In the genomic region with DNA sequence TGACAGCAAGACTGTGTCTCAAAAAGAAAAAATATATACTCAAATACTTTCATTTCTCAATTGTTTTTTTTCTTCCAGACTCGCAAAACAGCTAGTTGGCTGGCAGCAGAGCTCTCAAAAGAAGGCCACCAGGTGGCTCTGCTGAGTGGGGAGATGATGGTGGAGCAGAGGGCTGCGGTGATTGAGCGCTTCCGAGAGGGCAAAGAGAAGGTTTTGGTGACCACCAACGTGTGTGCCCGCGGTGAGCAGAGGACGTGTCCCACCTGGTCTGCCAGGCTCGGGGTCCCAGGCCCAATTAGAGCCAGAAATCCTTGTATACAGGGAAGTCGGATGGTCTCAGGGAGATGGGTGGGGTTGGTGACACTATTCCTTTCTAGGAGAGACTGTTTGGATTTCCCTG, we compare ENCODE assay signal across 8 cellular contexts. TPM values are rescaled to one million over a fixed set of nuclear protein-coding genes. Genes with fewer than 3 reads are reported as not detected.
A peak's percentile ranks its signal among the peaks of the same experiment; 100 is the strongest.
DNase-seq lines count a peak whose midpoint lies in the region; FAIRE-seq and TF ChIP-seq lines count a peak whose summit lies in the region.
"Not testable (repeated sequence)": the region's sequence is repeated elsewhere in the genome, so short reads cannot be mapped to it uniquely, and the experiment has no call there.

No MANE protein-coding gene starts in this region.

- H3K4me1 ChIP-seq in MM.1S (ENCODE audit: low read length); kidney (ENCODE audit: control insufficient read depth in 1 of 2, insufficient read depth in 1 of 2, low read depth in 1 of 2, low read length in 2 of 2); vagina: not testable (repeated sequence)

- not testable (repeated sequence) for H3K27me3 Mint-ChIP-seq in activated naive CD4-positive, alpha-beta T cell treated with anti-CD3 and anti-CD28 coated beads, Interleukin-2, amount 50 U/mL, for 24 hours; endothelial cell (ENCODE audit: unreplicated experiment); progenitor cell of endocrine pancreas

- H3K4me3 Mint-ChIP-seq in activated naive CD4-positive, alpha-beta T cell treated with anti-CD3 and anti-CD28 coated beads, Interleukin-2, amount 50 U/mL, for 24 hours, result peak overlapping the region; percentile 3
- not testable (repeated sequence) for H3K4me3 Mint-ChIP-seq in endothelial cell (ENCODE audit: unreplicated experiment); progenitor cell of endocrine pancreas (ENCODE audit: low read depth)

- not testable (repeated sequence) for H2AFZ ChIP-seq in MM.1S (ENCODE audit: low read length)

- not testable (repeated sequence) for H3K4me3 ChIP-seq in MM.1S (ENCODE audit: low read length); WI38 (ENCODE audit: low read depth, low read length); kidney (ENCODE audit: low read length in 2 of 2); vagina

- not testable (repeated sequence) for TF ChIP-seq POLR2A in vagina (IDR thresholded peaks at IDR 0.05)

- H3K4me1 Mint-ChIP-seq in activated naive CD4-positive, alpha-beta T cell treated with anti-CD3 and anti-CD28 coated beads, Interleukin-2, amount 50 U/mL, for 24 hours; endothelial cell (ENCODE audit: unreplicated experiment); progenitor cell of endocrine pancreas (ENCODE audit: low read depth): not testable (repeated sequence)

- peak; percentile 84 for FAIRE-seq in G401.6 (lab: Jason Lieb, UNC)
- not testable (repeated sequence) for FAIRE-seq in kidney (lab: Jason Lieb, UNC)

- not testable (repeated sequence) for H3K9me2 ChIP-seq in MM.1S (replicated peaks; ENCODE audit: insufficient read depth, low read length)

- TF ChIP-seq CTCF in MM.1S (IDR thresholded peaks at IDR 0.05; ENCODE audit: low read length) (peak; percentile 69), WI38 (IDR thresholded peaks at IDR 0.05; ENCODE audit: low read depth, low read length) (peak; percentile 49), endothelial cell (IDR thresholded peaks at IDR 0.05; ENCODE audit: unreplicated experiment) (peak; percentile 25), kidney (IDR thresholded peaks at IDR 0.05; ENCODE audit: borderline replicate concordance, extremely low read depth, insufficient read depth) (peak; percentile 38), progenitor cell of endocrine pancreas (IDR thresholded peaks at IDR 0.05; ENCODE audit: unreplicated experiment) (peak; percentile 65), vagina (IDR thresholded peaks at IDR 0.05) (peak in 2 of 3 experiments; percentile 56 to 59)

- intact Hi-C loops in kidney (cut with DNase I), result not testable (repeated sequence)
- intact Hi-C loops in vagina (cut with DNase I), result loop anchor here (10.0 kb wide), 1 partner anchor 275 kb away; the partner anchor contains the start of gene IL34

- not testable (repeated sequence) for H3K27ac Mint-ChIP-seq in activated naive CD4-positive, alpha-beta T cell treated with anti-CD3 and anti-CD28 coated beads, Interleukin-2, amount 50 U/mL, for 24 hours; endothelial cell (ENCODE audit: unreplicated experiment); progenitor cell of endocrine pancreas

- not testable (repeated sequence) for H3K79me2 ChIP-seq in MM.1S (ENCODE audit: low read length)

- not testable (repeated sequence) for H3K27me3 ChIP-seq in MM.1S (replicated peaks; ENCODE audit: insufficient read depth, low read length); vagina

- peak; percentile 55 for DNase-seq in MM.1S
- DNase-seq in endothelial cell (ENCODE audit: low spot score), result peak; percentile 42
- not testable (repeated sequence) for DNase-seq in kidney; progenitor cell of endocrine pancreas (ENCODE audit: low spot score, unreplicated experiment); vagina (ENCODE audit: extremely low spot score in 2 of 2)

- H3K4me2 ChIP-seq in MM.1S (ENCODE audit: low read depth, low read length), result peak overlapping the region; percentile 3; the same call in 1 of the 2 replicates

- H3F3A ChIP-seq in MM.1S (ENCODE audit: insufficient read depth, low read length), result peaks cover 24% of the 10 kb centered on the region

- not testable (repeated sequence) for H3K36me3 ChIP-seq in MM.1S (replicated peaks; ENCODE audit: insufficient read depth, low read length)
- H3K36me3 ChIP-seq in kidney (ENCODE audit: control insufficient read depth in 1 of 2, insufficient read depth in 2 of 2, low read length in 2 of 2), result peaks cover 13 to 18% of the 10 kb centered on the region in 2 donors
- H3K36me3 ChIP-seq in vagina, result peaks cover 0 to 58% of the 10 kb centered on the region in 2 donors

- H3K9ac ChIP-seq in MM.1S (ENCODE audit: low read length); kidney (ENCODE audit: low read length in 2 of 2): not testable (repeated sequence)

- H3K9me3 ChIP-seq in MM.1S (replicated peaks; ENCODE audit: insufficient read depth, low read length); kidney (ENCODE audit: control insufficient read depth in 1 of 2, low read length in 2 of 2); vagina: not testable (repeated sequence)

- H4K20me1 ChIP-seq in MM.1S (ENCODE audit: insufficient read depth, low read length), result not testable (repeated sequence)

- H3K9me3 Mint-ChIP-seq in activated naive CD4-positive, alpha-beta T cell treated with anti-CD3 and anti-CD28 coated beads, Interleukin-2, amount 50 U/mL, for 24 hours; endothelial cell (ENCODE audit: unreplicated experiment); progenitor cell of endocrine pancreas (ENCODE audit: low read depth): not testable (repeated sequence)

- H3K36me3 Mint-ChIP-seq in activated naive CD4-positive, alpha-beta T cell treated with anti-CD3 and anti-CD28 coated beads, Interleukin-2, amount 50 U/mL, for 24 hours, result peaks cover 11% of the 10 kb centered on the region
- H3K36me3 Mint-ChIP-seq in endothelial cell (ENCODE audit: low read depth, unreplicated experiment), result peaks cover 37% of the 10 kb centered on the region
- H3K36me3 Mint-ChIP-seq in progenitor cell of endocrine pancreas (ENCODE audit: insufficient read depth), result peaks cover 34% of the 10 kb centered on the region

- H3K27ac ChIP-seq in MM.1S (ENCODE audit: low read length), result peak overlapping the region; percentile 39; the same call in 1 of the 2 replicates
- H3K27ac ChIP-seq in kidney (ENCODE audit: low read depth in 2 of 2, low read length in 2 of 2); vagina: not testable (repeated sequence)

RNA-seq across cellular contexts. Expression of gene DDX19A, which starts 23.4 kb away (rescaled TPM):
- total RNA-seq in endothelial cell (ENCODE audit: unreplicated experiment) (35.3 TPM), kidney (34.8 TPM), progenitor cell of endocrine pancreas (46.7 and 49.6 TPM in 2 replicates), vagina (30.0 TPM)
- polyA plus RNA-seq in kidney (ENCODE audit: insufficient read depth, low read depth, low replicate concordance), result 19.8 TPM
